1 cellular context compared by ENCODE assay signal in the genomic region with DNA sequence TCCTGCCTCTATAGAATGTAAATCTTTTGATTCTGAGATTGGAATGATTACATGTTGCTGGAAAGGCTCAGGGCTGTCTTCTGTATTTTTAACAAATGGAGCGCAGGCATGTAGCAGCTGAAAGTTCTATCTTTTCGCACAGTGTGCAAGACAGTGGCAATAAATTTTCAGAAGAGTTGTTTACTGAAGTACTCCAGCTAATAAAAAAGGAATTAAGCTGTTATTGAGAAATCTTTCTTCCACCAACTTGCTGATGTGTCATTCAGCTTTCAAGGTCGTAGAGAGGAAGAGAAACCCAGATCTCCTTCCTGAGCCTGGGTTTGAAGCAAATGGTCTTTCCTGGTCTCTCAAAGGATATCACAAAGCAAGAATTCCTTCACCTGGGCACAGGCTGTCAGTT.
TF ChIP-seq lines count a peak whose summit lies in the region.

No MANE protein-coding gene starts in this region.

TF ChIP-seq in GM23338, 12 proteins besides CTCF, POLR2A, EP300 and RAD21:
- TF ChIP-seq, protein P1, sequence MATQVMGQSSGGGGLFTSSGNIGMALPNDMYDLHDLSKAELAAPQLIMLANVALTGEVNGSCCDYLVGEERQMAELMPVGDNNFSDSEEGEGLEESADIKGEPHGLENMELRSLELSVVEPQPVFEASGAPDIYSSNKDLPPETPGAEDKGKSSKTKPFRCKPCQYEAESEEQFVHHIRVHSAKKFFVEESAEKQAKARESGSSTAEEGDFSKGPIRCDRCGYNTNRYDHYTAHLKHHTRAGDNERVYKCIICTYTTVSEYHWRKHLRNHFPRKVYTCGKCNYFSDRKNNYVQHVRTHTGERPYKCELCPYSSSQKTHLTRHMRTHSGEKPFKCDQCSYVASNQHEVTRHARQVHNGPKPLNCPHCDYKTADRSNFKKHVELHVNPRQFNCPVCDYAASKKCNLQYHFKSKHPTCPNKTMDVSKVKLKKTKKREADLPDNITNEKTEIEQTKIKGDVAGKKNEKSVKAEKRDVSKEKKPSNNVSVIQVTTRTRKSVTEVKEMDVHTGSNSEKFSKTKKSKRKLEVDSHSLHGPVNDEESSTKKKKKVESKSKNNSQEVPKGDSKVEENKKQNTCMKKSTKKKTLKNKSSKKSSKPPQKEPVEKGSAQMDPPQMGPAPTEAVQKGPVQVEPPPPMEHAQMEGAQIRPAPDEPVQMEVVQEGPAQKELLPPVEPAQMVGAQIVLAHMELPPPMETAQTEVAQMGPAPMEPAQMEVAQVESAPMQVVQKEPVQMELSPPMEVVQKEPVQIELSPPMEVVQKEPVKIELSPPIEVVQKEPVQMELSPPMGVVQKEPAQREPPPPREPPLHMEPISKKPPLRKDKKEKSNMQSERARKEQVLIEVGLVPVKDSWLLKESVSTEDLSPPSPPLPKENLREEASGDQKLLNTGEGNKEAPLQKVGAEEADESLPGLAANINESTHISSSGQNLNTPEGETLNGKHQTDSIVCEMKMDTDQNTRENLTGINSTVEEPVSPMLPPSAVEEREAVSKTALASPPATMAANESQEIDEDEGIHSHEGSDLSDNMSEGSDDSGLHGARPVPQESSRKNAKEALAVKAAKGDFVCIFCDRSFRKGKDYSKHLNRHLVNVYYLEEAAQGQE (IDR thresholded peaks at IDR 0.05; ENCODE audit: unreplicated experiment): no peak
